Comparison of ENCODE assay signal across 8 cellular contexts in the genomic region with DNA sequence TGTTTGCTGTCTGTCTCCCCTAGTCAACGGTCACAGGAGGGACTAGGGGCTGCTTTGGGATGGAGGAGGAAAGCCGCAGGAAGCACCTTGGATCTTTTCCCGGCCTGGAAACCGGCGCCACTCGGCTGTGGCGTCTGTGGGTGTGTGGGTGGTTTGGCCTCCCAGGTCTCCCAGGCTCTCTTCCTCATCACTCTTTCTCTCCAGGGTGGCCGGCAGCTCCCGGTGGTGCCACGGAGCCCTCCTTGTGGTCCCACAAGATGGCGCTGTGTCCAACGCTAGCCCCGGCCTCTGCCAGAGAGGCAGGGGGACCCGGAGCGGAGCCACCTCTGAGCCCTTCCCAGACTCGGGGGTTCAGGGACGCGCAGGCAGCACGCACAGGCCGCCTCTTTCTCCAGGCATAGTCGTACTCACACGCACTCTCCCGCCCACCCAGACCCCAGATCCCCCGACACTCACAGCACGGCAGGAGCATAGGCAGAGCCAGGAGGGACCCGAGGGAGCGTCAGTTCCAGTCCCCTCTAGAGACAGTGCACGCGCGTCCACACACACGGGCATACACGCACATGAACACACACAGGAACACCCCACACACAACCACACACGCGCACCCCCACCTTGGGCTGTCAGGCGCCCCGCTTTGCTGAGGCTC. TPM values are rescaled to one million over a fixed set of nuclear protein-coding genes. Genes with fewer than 3 reads are reported as not detected.
DNase-seq lines count a peak whose midpoint lies in the region; ATAC-seq and FAIRE-seq lines count a peak whose summit lies in the region.

No MANE protein-coding gene starts in this region.

- DNase-seq in Caki2 (ENCODE audit: low read depth) (peak; percentile 26), SHP77 (lab: John Stamatoyannopoulos, UW) (peak; percentile 55 to 79), activated gamma-delta T cell (lab: John Stamatoyannopoulos, UW) (peak; percentile 21), frontal cortex (ENCODE audit: low spot score in 2 of 2) (peak; percentile 56 to 87), occipital lobe (lab: John Stamatoyannopoulos, UW) (peak; percentile 78), substantia nigra (lab: John Stamatoyannopoulos, UW) (peak in 47 of 49 donors; percentile 5 to 85 (median 60))

- no peak for ATAC-seq in HG03520 (IDR thresholded peaks at IDR 0.05; ENCODE audit: unreplicated experiment)

- in situ Hi-C loops in Caki2 (cut with HindIII; ENCODE audit: low pct_unique_long_range_greater_than_20kb, low sequenced_read_pairs): no loop called here

- H3K36me3 ChIP-seq in HUES64 (ENCODE audit: insufficient read depth, low read length): no peaks in the 10 kb centered on the region

- 11% methylated on average over 34 of the region's 36 CpGs for WGBS in HUES64

- H3K4me3 ChIP-seq in HUES64 (ENCODE audit: low read length): peak overlapping the region; percentile 41

- peaks cover 17% of the 10 kb centered on the region for H3K4me1 ChIP-seq in HUES64 (ENCODE audit: insufficient read depth, low read length)

- H3K9me3 ChIP-seq in HUES64 (ENCODE audit: insufficient read depth, low read depth, low read length): no peaks in the 10 kb centered on the region

- peak overlapping the region; percentile 43; the same call in 1 of the 2 replicates for H3K9ac ChIP-seq in HUES64 (ENCODE audit: low read depth, low read length)

- H3K27me3 ChIP-seq in HUES64 (ENCODE audit: insufficient read depth, low read length): peaks cover 14% of the 10 kb centered on the region

- H3K27ac ChIP-seq in HUES64 (ENCODE audit: low read depth, low read length): no peak overlapping the region; the same call in 1 of the 2 replicates
- H3K27ac ChIP-seq in substantia nigra (ENCODE audit: low read depth, low read length, poor library complexity, severe bottlenecking): no peak overlapping the region

- no peak for FAIRE-seq in frontal cortex (lab: Jason Lieb, UNC)

RNA-seq across cellular contexts. Expression of gene CDCP2, which starts 31.2 kb away (rescaled TPM):
- total RNA-seq in Caki2 (2014; rRNA removed; shearing (Covaris generic); ENCODE audit: low replicate concordance): not detected in 2 replicates
- polyA plus RNA-seq in HUES64 (2013, experiment 1 of 2): not detected
- not detected for polyA plus RNA-seq in HUES64 (2013, experiment 2 of 2)
- total RNA-seq in frontal cortex: not detected
- not detected for total RNA-seq in occipital lobe

Comparison
In these comparisons a context has a peak if more than half of its experiments do, and no peak if none do; other contexts are left out.
1. DNase-seq: peak in every context shown above with its lines; median percentile 78 in occipital lobe; 72 in frontal cortex; 67 in SHP77; 60 in substantia nigra; 26 in Caki2; 21 in activated gamma-delta T cell.